ENCODE assay signal across 1 cellular context in the genomic region with DNA sequence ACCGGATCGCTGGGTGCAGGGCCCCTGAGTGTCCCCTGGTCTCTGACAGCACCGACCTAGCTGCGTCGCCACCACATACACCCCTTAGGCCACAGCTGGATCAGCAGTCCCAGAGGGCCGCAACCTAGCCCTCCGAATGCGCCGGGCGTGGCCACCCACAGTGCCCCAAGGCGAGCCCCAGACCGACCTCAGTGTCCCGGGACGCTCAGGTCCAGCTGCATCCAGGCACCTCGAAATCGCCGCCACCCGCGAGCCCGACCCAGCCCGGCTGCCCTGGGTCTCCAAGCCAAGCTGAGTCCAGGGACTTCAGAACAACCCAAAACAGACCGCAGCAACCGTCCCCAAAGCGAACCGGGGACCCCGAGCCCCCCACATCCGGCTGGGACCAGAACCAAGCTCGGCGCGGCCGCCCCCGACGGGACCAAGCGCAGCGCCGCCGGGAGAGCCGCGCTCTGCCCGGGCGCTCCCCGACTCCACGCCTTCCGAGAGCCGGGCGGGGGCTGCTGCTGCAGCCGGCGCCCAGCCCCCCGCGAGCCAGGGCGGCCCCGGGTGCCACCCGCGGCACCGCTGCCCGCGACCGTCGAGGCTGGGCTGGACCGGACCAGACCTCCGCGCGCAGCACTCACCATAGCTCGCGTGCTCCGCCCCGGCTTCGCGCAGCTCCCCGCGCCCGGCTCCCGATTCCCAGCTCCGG.
TF ChIP-seq lines count a peak whose summit lies in the region.

No MANE protein-coding gene starts in this region.

TF ChIP-seq in H1, 55 proteins besides CTCF, POLR2A, EP300 and RAD21:
- TF ChIP-seq RXRA (IDR thresholded peaks at IDR 0.05; ENCODE audit: insufficient read depth, low read depth, low read length) (no peak), SIN3A (conservative IDR thresholded peaks at IDR 0.05 in 1 of 2, IDR thresholded peaks at IDR 0.05 in 1 of 2; ENCODE audit: low read depth in 1 of 2, low read length in 2 of 2) (peak; percentile 51 to 57; a peak in 1 of 4 replicates), PHF8 (conservative IDR thresholded peaks at IDR 0.05; ENCODE audit: low read depth, low read length) (peak; percentile 49; the same call in 1 of the 2 replicates), TCF12 (IDR thresholded peaks at IDR 0.05; ENCODE audit: low read depth, low read length) (no peak), SRF (IDR thresholded peaks at IDR 0.05; ENCODE audit: low read depth, low read length) (no peak), RBBP5 (IDR thresholded peaks at IDR 0.05; ENCODE audit: borderline replicate concordance, low read depth, low read length) (peak; percentile 63; the same call in 1 of the 2 replicates), FOSL1 (IDR thresholded peaks at IDR 0.05; ENCODE audit: insufficient read depth, low read depth, low read length) (no peak), KDM4A (IDR thresholded peaks at IDR 0.05; ENCODE audit: low read depth, low read length, severe bottlenecking) (peak; percentile 79), YY1 (IDR thresholded peaks at IDR 0.05; ENCODE audit: low read depth, low read length) (no peak), TBP (IDR thresholded peaks at IDR 0.05; ENCODE audit: low read depth, low read length) (no peak), KDM1A (IDR thresholded peaks at IDR 0.05; ENCODE audit: borderline replicate concordance, low read length) (no peak), TEAD4 (IDR thresholded peaks at IDR 0.05; ENCODE audit: low read depth, low read length) (no peak), BRCA1 (IDR thresholded peaks at IDR 0.05; ENCODE audit: low read depth, low read length) (no peak), CBX8 (IDR thresholded peaks at IDR 0.05; ENCODE audit: borderline replicate concordance, low read depth, low read length) (no peak), CHD1 (IDR thresholded peaks at IDR 0.05; ENCODE audit: low read depth, low read length) (no peak)
